Comparison of ENCODE assay signal across 15 cellular contexts in the genomic region with DNA sequence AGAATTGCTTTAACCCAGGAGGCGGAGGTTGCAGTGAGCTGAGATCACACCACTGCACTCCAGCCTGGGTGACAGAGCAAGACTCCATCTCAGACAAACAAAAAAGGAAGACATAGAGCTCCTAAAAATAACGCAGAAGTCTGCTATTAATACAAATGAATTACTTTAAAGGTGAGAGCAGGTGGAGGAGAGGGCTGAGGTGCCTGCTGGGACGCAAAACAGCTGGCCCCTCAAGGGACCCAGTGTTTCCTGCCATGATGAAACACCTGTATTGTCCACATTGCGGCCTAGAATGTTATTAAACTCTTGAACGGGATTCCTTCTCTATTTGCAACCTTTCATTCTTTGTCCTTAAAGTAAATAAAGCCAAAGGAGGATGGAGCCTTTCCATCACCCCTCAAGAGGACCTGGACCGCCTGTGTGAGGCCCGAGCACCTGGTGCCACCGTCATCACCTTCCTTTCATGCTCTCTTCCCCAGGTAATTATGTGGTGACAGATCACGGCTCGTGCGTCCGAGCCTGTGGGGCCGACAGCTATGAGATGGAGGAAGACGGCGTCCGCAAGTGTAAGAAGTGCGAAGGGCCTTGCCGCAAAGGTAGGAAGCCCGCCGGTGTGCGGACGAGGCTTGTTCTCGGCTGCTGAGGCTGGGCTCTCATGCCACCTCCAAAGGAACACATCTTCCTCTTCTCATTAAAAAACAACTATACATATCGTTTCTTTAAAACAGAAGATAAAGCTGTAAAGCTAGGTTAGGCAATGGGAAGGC.
"Had no signal": no experiment of that assay in that cellular context is flagged by ENCODE, and none has a peak within 500 bp of the region (broad histone marks: within the 10 kb centered on the region; RNA-seq: fewer than 3 reads in every experiment).

No MANE protein-coding gene starts in this region.

- DNase-seq: activated CD4-positive, alpha-beta T cell treated with anti-CD3 and anti-CD28 coated beads for 4 hours; activated CD8-positive, alpha-beta memory T cell treated with anti-CD3 and anti-CD28 coated beads, Interleukin-2, amount 50 U/mL, for 4 hours; activated naive CD8-positive, alpha-beta T cell treated with anti-CD3 and anti-CD28 coated beads, Interleukin-2, amount 10 ng/mL, durations not matched to agents 7 days and 5 days; aorta; esophagus squamous epithelium; foreskin fibroblast; head of caudate nucleus; mucosa of descending colon; naive thymus-derived CD8-positive, alpha-beta T cell; nucleus accumbens; tibial artery had no signal

- H3K4me3 Mint-ChIP-seq: activated CD8-positive, alpha-beta T cell treated with anti-CD3 and anti-CD28 coated beads for 36 hours; activated naive CD8-positive, alpha-beta T cell treated with anti-CD3 and anti-CD28 coated beads, Interleukin-2, amount 10 ng/mL, durations not matched to agents 7 days and 5 days; naive thymus-derived CD8-positive, alpha-beta T cell; stimulated activated memory B cell treated with anti-CD40 and anti-IgM and Interleukin-4, amounts not matched to agents 10 μg/mL and 1 μg/mL and 100 μg/mL, for 72 hours had no signal

- H3K4me1 ChIP-seq: esophagus squamous epithelium, tibial artery, vagina had no signal

- H3K9me3 ChIP-seq: esophagus squamous epithelium, mucosa of descending colon, tibial artery, vagina had no signal

- ATAC-seq: activated CD8-positive, alpha-beta T cell treated with anti-CD3 and anti-CD28 coated beads for 36 hours; mucosa of descending colon; naive thymus-derived CD8-positive, alpha-beta T cell; right cardiac atrium; stimulated activated memory B cell treated with anti-CD40 and anti-IgM and Interleukin-4, amounts not matched to agents 10 μg/mL and 1 μg/mL and 100 μg/mL, for 72 hours had no signal

- H3K4me3 ChIP-seq: esophagus squamous epithelium, mucosa of descending colon, tibial artery, vagina had no signal

- H3K9me3 Mint-ChIP-seq: activated CD8-positive, alpha-beta T cell treated with anti-CD3 and anti-CD28 coated beads for 36 hours; activated naive CD8-positive, alpha-beta T cell treated with anti-CD3 and anti-CD28 coated beads, Interleukin-2, amount 10 ng/mL, durations not matched to agents 7 days and 5 days; naive thymus-derived CD8-positive, alpha-beta T cell; stimulated activated memory B cell treated with anti-CD40 and anti-IgM and Interleukin-4, amounts not matched to agents 10 μg/mL and 1 μg/mL and 100 μg/mL, for 72 hours had no signal

- H3K27me3 Mint-ChIP-seq: activated naive CD8-positive, alpha-beta T cell treated with anti-CD3 and anti-CD28 coated beads, Interleukin-2, amount 10 ng/mL, durations not matched to agents 7 days and 5 days had no signal

- H3K4me1 Mint-ChIP-seq: activated naive CD8-positive, alpha-beta T cell treated with anti-CD3 and anti-CD28 coated beads, Interleukin-2, amount 10 ng/mL, durations not matched to agents 7 days and 5 days; stimulated activated memory B cell treated with anti-CD40 and anti-IgM and Interleukin-4, amounts not matched to agents 10 μg/mL and 1 μg/mL and 100 μg/mL, for 72 hours had no signal

- H3K36me3 Mint-ChIP-seq: activated naive CD8-positive, alpha-beta T cell treated with anti-CD3 and anti-CD28 coated beads, Interleukin-2, amount 10 ng/mL, durations not matched to agents 7 days and 5 days; naive thymus-derived CD8-positive, alpha-beta T cell; stimulated activated memory B cell treated with anti-CD40 and anti-IgM and Interleukin-4, amounts not matched to agents 10 μg/mL and 1 μg/mL and 100 μg/mL, for 72 hours had no signal

- H3K27ac ChIP-seq: esophagus squamous epithelium, tibial artery, vagina had no signal

- H3K27me3 ChIP-seq: esophagus squamous epithelium, tibial artery, vagina had no signal

- H3K27ac Mint-ChIP-seq: activated CD8-positive, alpha-beta T cell treated with anti-CD3 and anti-CD28 coated beads for 36 hours; activated naive CD8-positive, alpha-beta T cell treated with anti-CD3 and anti-CD28 coated beads, Interleukin-2, amount 10 ng/mL, durations not matched to agents 7 days and 5 days; stimulated activated memory B cell treated with anti-CD40 and anti-IgM and Interleukin-4, amounts not matched to agents 10 μg/mL and 1 μg/mL and 100 μg/mL, for 72 hours had no signal
